8 cellular contexts compared by ENCODE assay signal in genomic region chr1:109213824-109214693, GRCh38. TPM values are rescaled to one million over a fixed set of nuclear protein-coding genes. Genes with fewer than 3 reads are reported as not detected.
A peak's percentile ranks its signal among the peaks of the same experiment; 100 is the strongest.
DNase-seq lines count a peak whose midpoint lies in the region; ATAC-seq and TF ChIP-seq lines count a peak whose summit lies in the region.

SARS1 (plus strand) TSS chr1:109213918; CDS start chr1:109213993, 75 bp downstream.

- H3K4me3 Mint-ChIP-seq in activated CD4-positive, alpha-beta T cell treated with anti-CD3 and anti-CD28 coated beads for 36 hours = peak within 1 kb of the TSS; percentile 97

- H3K27ac Mint-ChIP-seq in activated CD4-positive, alpha-beta T cell treated with anti-CD3 and anti-CD28 coated beads for 36 hours = peak within 1 kb of the TSS; percentile 95

- intact Hi-C loops in activated CD4-positive, alpha-beta T cell treated with anti-CD3 and anti-CD28 coated beads for 36 hours (cut with DNase I, micrococcal nuclease) = loop anchor here (1.0 to 10.0 kb wide), 15 partner anchors 13 to 1121 kb away; partner anchors contain the start of genes WDR47 (in 2 of the 2), ATXN7L2 (in 1 of the 2), CYB561D1 (in 1 of the 2) and ELAPOR1 (in 1 of the 2)

- H3K4me3 ChIP-seq in choroid plexus epithelial cell (ENCODE audit: low read depth, low read length) = peak within 1 kb of the TSS; percentile 99

- ATAC-seq in GM19025 (IDR thresholded peaks at IDR 0.05; ENCODE audit: low read depth, unreplicated experiment) = peak; percentile 82
- peak; percentile 82 for ATAC-seq in HG03196 (IDR thresholded peaks at IDR 0.05; ENCODE audit: unreplicated experiment)
- peak; percentile 85 for ATAC-seq in activated CD4-positive, alpha-beta T cell treated with anti-CD3 and anti-CD28 coated beads for 36 hours

- peaks cover 37% of the 10 kb centered on the region for H3K36me3 Mint-ChIP-seq in activated CD4-positive, alpha-beta T cell treated with anti-CD3 and anti-CD28 coated beads for 36 hours (ENCODE audit: low read depth)

- DNase-seq in AG20443 (ENCODE audit: low spot score) (peak; percentile 99), NCI-H446 treated with DMSO at 0.1 percent for 48 hours (lab: John Stamatoyannopoulos, UW) (peak; percentile 71), choroid plexus epithelial cell (ENCODE audit: low read depth) (peak; percentile 86), kidney tubule cell (ENCODE audit: low spot score) (peak; percentile 89)
- DNase-seq in activated CD4-positive, alpha-beta T cell treated with anti-CD3 and anti-CD28 coated beads for 36 hours = peak; percentile 93
- DNase-seq in stimulated activated CD4-positive, alpha-beta T cell treated with anti-CD3 and anti-CD28 coated beads, Interleukin-1b, Interleukin-23, amount 100 ng/mL, for 24 hours (ENCODE audit: low read depth in 4 of 4, low spot score in 1 of 4) = peak; percentile 67 to 83 (median 78)

- CTCF ChIA-PET in activated CD4-positive, alpha-beta T cell treated with anti-CD3 and anti-CD28 coated beads for 36 hours (lab: Charles Lee) = interaction anchor here (0.5 to 6.8 kb wide), 22 partner anchors 9 to 424 kb away, joined by 3 to 45 read pairs (median 4); partner anchors contain the start of genes ELAPOR1 and PSRC1

- no peaks in the 10 kb centered on the region for H3K9me3 Mint-ChIP-seq in activated CD4-positive, alpha-beta T cell treated with anti-CD3 and anti-CD28 coated beads for 36 hours (ENCODE audit: low read depth)

- POLR2A ChIA-PET in activated CD4-positive, alpha-beta T cell treated with anti-CD3 and anti-CD28 coated beads for 36 hours (lab: Charles Lee) = interaction anchor here (1.0 to 2.3 kb wide), 6 partner anchors 12 to 212 kb away, joined by 3 to 12 read pairs (median 4); partner anchors contain the start of genes PSMA5 and PSRC1

- no peak for TF ChIP-seq CTCF in choroid plexus epithelial cell (conservative IDR thresholded peaks at IDR 0.05; ENCODE audit: low read depth, low read length)

- peaks cover 1% of the 10 kb centered on the region for H3K27me3 Mint-ChIP-seq in activated CD4-positive, alpha-beta T cell treated with anti-CD3 and anti-CD28 coated beads for 36 hours

- H3K4me1 Mint-ChIP-seq in activated CD4-positive, alpha-beta T cell treated with anti-CD3 and anti-CD28 coated beads for 36 hours = peaks cover 32% of the 10 kb centered on the region

RNA-seq across cellular contexts. Expression of gene SARS1, which starts in this region (rescaled TPM):
- total RNA-seq in activated CD4-positive, alpha-beta T cell treated with anti-CD3 and anti-CD28 coated beads for 36 hours = 100 to 1,000 TPM; 224 to 240 TPM

Comparison
In these comparisons a context has a peak if more than half of its experiments do, and no peak if none do; other contexts are left out.
1. Peak in every context shown above with its lines: DNase-seq, ATAC-seq and H3K4me3 ChIP-seq.